18 cellular contexts compared by ENCODE assay signal in the genomic region with DNA sequence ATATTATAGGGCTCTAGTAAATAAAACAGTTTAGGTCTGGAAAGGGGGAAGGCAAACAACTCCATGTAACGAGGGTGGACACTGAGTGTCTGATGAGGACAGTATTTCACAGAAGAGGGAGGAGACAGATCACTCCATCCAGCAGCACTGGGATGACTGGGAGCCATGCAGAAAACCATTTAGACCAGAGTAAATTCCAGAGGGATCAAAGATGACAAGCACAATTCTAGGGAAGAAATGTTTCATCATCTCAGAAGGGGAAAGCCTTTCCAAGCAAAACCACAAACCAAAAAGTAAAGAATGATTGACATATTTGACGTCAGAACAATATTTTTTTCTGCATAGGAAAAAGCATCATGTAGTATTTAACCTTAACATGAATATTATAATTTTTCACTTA. TPM values are rescaled to one million over a fixed set of nuclear protein-coding genes. Genes with fewer than 3 reads are reported as not detected.
DNase-seq lines count a peak whose midpoint lies in the region; ATAC-seq and TF ChIP-seq lines count a peak whose summit lies in the region.
"Had no signal": no experiment of that assay in that cellular context is flagged by ENCODE, and none has a peak within 500 bp of the region (broad histone marks: within the 10 kb centered on the region; RNA-seq: fewer than 3 reads in every experiment).

No MANE protein-coding gene starts in this region.

- TF ChIP-seq CTCF in fibroblast of mammary gland (conservative IDR thresholded peaks at IDR 0.05; ENCODE audit: control insufficient read depth, insufficient read depth, low read depth, low read length) (no peak), type B pancreatic cell (conservative IDR thresholded peaks at IDR 0.05) (no peak)

- intact Hi-C loops in activated T-helper 1 cell treated with anti-CD3 and anti-CD28 coated beads, Interleukin-12 subunit alpha, Interleukin-12 subunit beta, Interleukin-2, Interleukin-4 antibody, amounts not matched to agents 30 ng/mL and 10 ng/mL and 1 ng/mL, durations not matched to agents 14 hours and 24 hours and 36 hours (cut with micrococcal nuclease) = no loop called here

- no peak for ATAC-seq in stimulated activated naive CD8-positive, alpha-beta T cell treated with anti-CD3 and anti-CD28 coated beads, Interleukin-15, Interleukin-2, amounts not matched to agents 100 U/mL and 50 U/mL, for 24 hours
- ATAC-seq in GM18520 (IDR thresholded peaks at IDR 0.05; ENCODE audit: unreplicated experiment) (no peak), HG02840 (IDR thresholded peaks at IDR 0.05; ENCODE audit: low FRiP score, unreplicated experiment) (no peak)
- ATAC-seq: gastroesophageal sphincter, GM12878 had no signal

- peaks cover 65% of the 10 kb centered on the region for H3K36me3 Mint-ChIP-seq in stimulated activated naive CD8-positive, alpha-beta T cell treated with anti-CD3 and anti-CD28 coated beads, Interleukin-15, Interleukin-2, amounts not matched to agents 100 ng/mL and 50 ng/mL, for 24 hours (ENCODE audit: low read depth)
- H3K36me3 Mint-ChIP-seq in activated T-helper 1 cell treated with anti-CD3 and anti-CD28 coated beads, Interleukin-12 subunit alpha, Interleukin-12 subunit beta, Interleukin-2, Interleukin-4 antibody, amounts not matched to agents 30 ng/mL and 10 ng/mL and 1 ng/mL, durations not matched to agents 14 hours and 24 hours and 36 hours (ENCODE audit: low read depth) = peaks cover 39% of the 10 kb centered on the region
- H3K36me3 Mint-ChIP-seq in type B pancreatic cell = peaks cover 21% of the 10 kb centered on the region

- H3K4me3 Mint-ChIP-seq in stimulated activated naive CD8-positive, alpha-beta T cell treated with anti-CD3 and anti-CD28 coated beads, Interleukin-15, Interleukin-2, amounts not matched to agents 100 ng/mL and 50 ng/mL, for 24 hours = no peak overlapping the region
- no peak overlapping the region for H3K4me3 Mint-ChIP-seq in activated T-helper 1 cell treated with anti-CD3 and anti-CD28 coated beads, Interleukin-12 subunit alpha, Interleukin-12 subunit beta, Interleukin-2, Interleukin-4 antibody, amounts not matched to agents 30 ng/mL and 10 ng/mL and 1 ng/mL, durations not matched to agents 14 hours and 24 hours and 36 hours
- H3K4me3 Mint-ChIP-seq in type B pancreatic cell = no peak overlapping the region
- H3K4me3 Mint-ChIP-seq: activated CD4-positive, alpha-beta T cell treated with anti-CD3 and anti-CD28 coated beads, Interleukin-2, amount 10 ng/mL, durations not matched to agents 24 days and 14 days; immature natural killer cell had no signal

- H3K4me3 ChIP-seq in fibroblast of mammary gland (ENCODE audit: control insufficient read depth, low read depth, low read length) = no peak overlapping the region
- H3K4me3 ChIP-seq: adrenal gland, BLaER1, gastroesophageal sphincter, GM12878 had no signal

- DNase-seq in stimulated activated naive CD8-positive, alpha-beta T cell treated with anti-CD3 and anti-CD28 coated beads, Interleukin-15, Interleukin-2, amounts not matched to agents 100 U/mL and 50 U/mL, for 24 hours = no peak
- DNase-seq in activated T-helper 1 cell treated with anti-CD3 and anti-CD28 coated beads, Interleukin-12 subunit alpha, Interleukin-12 subunit beta, Interleukin-2, Interleukin-4 antibody, amounts not matched to agents 30 ng/mL and 10 ng/mL and 1 ng/mL, durations not matched to agents 14 hours and 24 hours and 36 hours (ENCODE audit: low spot score) = no peak
- peak; percentile 37 for DNase-seq in fibroblast of mammary gland (ENCODE audit: low read depth)
- no peak for DNase-seq in type B pancreatic cell (ENCODE audit: extremely low spot score, unreplicated experiment)
- no peak for DNase-seq in NCI-H2227 treated with DMSO at 0.1 percent for 48 hours (lab: John Stamatoyannopoulos, UW)
- DNase-seq: activated CD4-positive, alpha-beta T cell treated with anti-CD3 and anti-CD28 coated beads, Interleukin-2, amount 10 ng/mL, durations not matched to agents 24 days and 14 days; adrenal gland; dermis blood vessel endothelial cell; DND-41; immature natural killer cell; stimulated activated CD4-positive, alpha-beta T cell treated with anti-CD3 and anti-CD28 coated beads, Interleukin-15, amount 100 ng/mL, for 24 hours; SW 1271 had no signal

- H3K27me3 Mint-ChIP-seq in stimulated activated naive CD8-positive, alpha-beta T cell treated with anti-CD3 and anti-CD28 coated beads, Interleukin-15, Interleukin-2, amounts not matched to agents 100 ng/mL and 50 ng/mL, for 24 hours = no peaks in the 10 kb centered on the region
- H3K27me3 Mint-ChIP-seq in activated T-helper 1 cell treated with anti-CD3 and anti-CD28 coated beads, Interleukin-12 subunit alpha, Interleukin-12 subunit beta, Interleukin-2, Interleukin-4 antibody, amounts not matched to agents 30 ng/mL and 10 ng/mL and 1 ng/mL, durations not matched to agents 14 hours and 24 hours and 36 hours (ENCODE audit: insufficient read depth) = no peaks in the 10 kb centered on the region
- H3K27me3 Mint-ChIP-seq in type B pancreatic cell = no peaks in the 10 kb centered on the region
- H3K27me3 Mint-ChIP-seq: activated CD4-positive, alpha-beta T cell treated with anti-CD3 and anti-CD28 coated beads, Interleukin-2, amount 10 ng/mL, durations not matched to agents 24 days and 14 days had no signal

- H3K4me1 Mint-ChIP-seq in stimulated activated naive CD8-positive, alpha-beta T cell treated with anti-CD3 and anti-CD28 coated beads, Interleukin-15, Interleukin-2, amounts not matched to agents 100 ng/mL and 50 ng/mL, for 24 hours (ENCODE audit: low read depth) = peaks cover 22% of the 10 kb centered on the region
- peaks cover 16% of the 10 kb centered on the region for H3K4me1 Mint-ChIP-seq in activated T-helper 1 cell treated with anti-CD3 and anti-CD28 coated beads, Interleukin-12 subunit alpha, Interleukin-12 subunit beta, Interleukin-2, Interleukin-4 antibody, amounts not matched to agents 30 ng/mL and 10 ng/mL and 1 ng/mL, durations not matched to agents 14 hours and 24 hours and 36 hours (ENCODE audit: low read depth)
- H3K4me1 Mint-ChIP-seq in type B pancreatic cell (ENCODE audit: unreplicated experiment) = no peaks in the 10 kb centered on the region

- H3K9me3 Mint-ChIP-seq in stimulated activated naive CD8-positive, alpha-beta T cell treated with anti-CD3 and anti-CD28 coated beads, Interleukin-15, Interleukin-2, amounts not matched to agents 100 ng/mL and 50 ng/mL, for 24 hours = no peaks in the 10 kb centered on the region
- H3K9me3 Mint-ChIP-seq in activated T-helper 1 cell treated with anti-CD3 and anti-CD28 coated beads, Interleukin-12 subunit alpha, Interleukin-12 subunit beta, Interleukin-2, Interleukin-4 antibody, amounts not matched to agents 30 ng/mL and 10 ng/mL and 1 ng/mL, durations not matched to agents 14 hours and 24 hours and 36 hours = no peaks in the 10 kb centered on the region
- H3K9me3 Mint-ChIP-seq in type B pancreatic cell = no peaks in the 10 kb centered on the region
- H3K9me3 Mint-ChIP-seq: activated CD4-positive, alpha-beta T cell treated with anti-CD3 and anti-CD28 coated beads, Interleukin-2, amount 10 ng/mL, durations not matched to agents 24 days and 14 days; immature natural killer cell had no signal

- peak overlapping the region; percentile 82 for H3K27ac Mint-ChIP-seq in stimulated activated naive CD8-positive, alpha-beta T cell treated with anti-CD3 and anti-CD28 coated beads, Interleukin-15, Interleukin-2, amounts not matched to agents 100 ng/mL and 50 ng/mL, for 24 hours
- peak overlapping the region; percentile 41 for H3K27ac Mint-ChIP-seq in activated T-helper 1 cell treated with anti-CD3 and anti-CD28 coated beads, Interleukin-12 subunit alpha, Interleukin-12 subunit beta, Interleukin-2, Interleukin-4 antibody, amounts not matched to agents 30 ng/mL and 10 ng/mL and 1 ng/mL, durations not matched to agents 14 hours and 24 hours and 36 hours
- H3K27ac Mint-ChIP-seq in type B pancreatic cell = no peak overlapping the region

RNA-seq across cellular contexts. Expression of a gene that starts 4.7 kb away (rescaled TPM):
- 10.0 and 12.5 TPM in 2 replicates for total RNA-seq in activated T-helper 1 cell treated with anti-CD3 and anti-CD28 coated beads, Interleukin-12 subunit alpha, Interleukin-12 subunit beta, Interleukin-2, Interleukin-4 antibody, amounts not matched to agents 30 ng/mL and 10 ng/mL and 1 ng/mL, durations not matched to agents 14 hours and 24 hours and 36 hours
- total RNA-seq in type B pancreatic cell (ENCODE audit: low replicate concordance) = 35.7 and 44.8 TPM in 2 replicates

RNA-seq across cellular contexts. Expression of a gene that starts 47.8 kb away (rescaled TPM):
- 10.3 and 10.8 TPM in 2 replicates for total RNA-seq in activated T-helper 1 cell treated with anti-CD3 and anti-CD28 coated beads, Interleukin-12 subunit alpha, Interleukin-12 subunit beta, Interleukin-2, Interleukin-4 antibody, amounts not matched to agents 30 ng/mL and 10 ng/mL and 1 ng/mL, durations not matched to agents 14 hours and 24 hours and 36 hours
- total RNA-seq in type B pancreatic cell (ENCODE audit: low replicate concordance) = 7.3 and 13.3 TPM in 2 replicates

RNA-seq across cellular contexts. Expression of a gene that starts 58.1 kb away (rescaled TPM):
- 351 and 353 TPM in 2 replicates for total RNA-seq in activated T-helper 1 cell treated with anti-CD3 and anti-CD28 coated beads, Interleukin-12 subunit alpha, Interleukin-12 subunit beta, Interleukin-2, Interleukin-4 antibody, amounts not matched to agents 30 ng/mL and 10 ng/mL and 1 ng/mL, durations not matched to agents 14 hours and 24 hours and 36 hours
- 132 and 138 TPM in 2 replicates for total RNA-seq in type B pancreatic cell (ENCODE audit: low replicate concordance)
